Comparison of ENCODE assay signal across 2 cellular contexts in genomic region chr5:150778517-150779396, GRCh38.
TF ChIP-seq lines count a peak whose summit lies in the region.

SMIM3 (plus strand) TSS chr5:150778757; CDS start chr5:150795441, 16,684 bp downstream.

TF ChIP-seq in HEK293T, 16 proteins besides CTCF, POLR2A, EP300 and RAD21:
- TF ChIP-seq ELF4 (IDR thresholded peaks at IDR 0.05) (no peak), SUZ12 (IDR thresholded peaks at IDR 0.05) (no peak), ZNF384 (IDR thresholded peaks at IDR 0.05) (no peak), L3MBTL2 (conservative IDR thresholded peaks at IDR 0.05) (peak; percentile 64), ARNT (IDR thresholded peaks at IDR 0.05) (no peak)

TF ChIP-seq in H1, 55 proteins besides CTCF, POLR2A, EP300 and RAD21:
- TF ChIP-seq JUND (IDR thresholded peaks at IDR 0.05; ENCODE audit: low read length) (no peak), PHF8 (conservative IDR thresholded peaks at IDR 0.05; ENCODE audit: low read depth, low read length) (peak; percentile 61; the same call in 1 of the 2 replicates), SAP30 (IDR thresholded peaks at IDR 0.05; ENCODE audit: insufficient read depth, insufficient replicate concordance, low read length) (peak; percentile 65), BACH1 (IDR thresholded peaks at IDR 0.05; ENCODE audit: low read length) (no peak), HDAC6 (IDR thresholded peaks at IDR 0.05; ENCODE audit: low read depth, low read length) (no peak), CREB1 (IDR thresholded peaks at IDR 0.05) (0 out of 2 replicates have a peak, but pooled peaks have one; percentile 27), GABPA (IDR thresholded peaks at IDR 0.05; ENCODE audit: borderline replicate concordance, insufficient read depth, low read length) (0 out of 2 replicates have a peak, but pooled peaks have one; percentile 16), CHD7 (IDR thresholded peaks at IDR 0.05; ENCODE audit: insufficient replicate concordance, low read length) (no peak), E2F6 (IDR thresholded peaks at IDR 0.05) (peak; percentile 91), TBP (IDR thresholded peaks at IDR 0.05; ENCODE audit: low read depth, low read length) (peak; percentile 61; the same call in 1 of the 2 replicates), MAX (IDR thresholded peaks at IDR 0.05) (peak; percentile 88), NRF1 (IDR thresholded peaks at IDR 0.05; ENCODE audit: low read depth, low read length) (no peak), HDAC2 (IDR thresholded peaks at IDR 0.05; ENCODE audit: borderline replicate concordance in 1 of 2, low read depth in 2 of 2, low read length in 2 of 2) (no peak), TEAD4 (IDR thresholded peaks at IDR 0.05; ENCODE audit: low read depth, low read length) (peak; percentile 85), KDM4A (IDR thresholded peaks at IDR 0.05; ENCODE audit: low read depth, low read length, severe bottlenecking) (peak; percentile 88), POLR2AphosphoS5 (IDR thresholded peaks at IDR 0.05; ENCODE audit: low read depth, low read length) (peak; percentile 68), RFX5 (IDR thresholded peaks at IDR 0.05; ENCODE audit: borderline replicate concordance, low read depth, low read length) (no peak), CTBP2 (IDR thresholded peaks at IDR 0.05; ENCODE audit: borderline replicate concordance, insufficient read depth, insufficient read length, low read length) (peak; percentile 31), EGR1 (IDR thresholded peaks at IDR 0.05; ENCODE audit: borderline replicate concordance, low read depth, low read length) (peak; percentile 70; the same call in 1 of the 2 replicates), KDM5A (IDR thresholded peaks at IDR 0.05; ENCODE audit: low read length) (no peak), SIN3A (conservative IDR thresholded peaks at IDR 0.05 in 1 of 2, IDR thresholded peaks at IDR 0.05 in 1 of 2; ENCODE audit: low read depth in 1 of 2, low read length in 2 of 2) (0 out of 4 replicates have a peak, but pooled peaks of 1 of the 2 experiments have one; percentile 50), TAF7 (optimal IDR thresholded peaks at IDR 0.05; ENCODE audit: borderline replicate concordance, low read depth, low read length) (peak; percentile 45), ASH2L (IDR thresholded peaks at IDR 0.05; ENCODE audit: low read length) (peak; percentile 39), POU5F1 (IDR thresholded peaks at IDR 0.05; ENCODE audit: low read depth, low read length) (no peak), USF2 (IDR thresholded peaks at IDR 0.05; ENCODE audit: low read length) (no peak), TAF1 (IDR thresholded peaks at IDR 0.05; ENCODE audit: low read depth, low read length) (peak; percentile 52), RXRA (IDR thresholded peaks at IDR 0.05; ENCODE audit: insufficient read depth, low read depth, low read length) (no peak)
